1 cellular context compared by ENCODE assay signal in the genomic region with DNA sequence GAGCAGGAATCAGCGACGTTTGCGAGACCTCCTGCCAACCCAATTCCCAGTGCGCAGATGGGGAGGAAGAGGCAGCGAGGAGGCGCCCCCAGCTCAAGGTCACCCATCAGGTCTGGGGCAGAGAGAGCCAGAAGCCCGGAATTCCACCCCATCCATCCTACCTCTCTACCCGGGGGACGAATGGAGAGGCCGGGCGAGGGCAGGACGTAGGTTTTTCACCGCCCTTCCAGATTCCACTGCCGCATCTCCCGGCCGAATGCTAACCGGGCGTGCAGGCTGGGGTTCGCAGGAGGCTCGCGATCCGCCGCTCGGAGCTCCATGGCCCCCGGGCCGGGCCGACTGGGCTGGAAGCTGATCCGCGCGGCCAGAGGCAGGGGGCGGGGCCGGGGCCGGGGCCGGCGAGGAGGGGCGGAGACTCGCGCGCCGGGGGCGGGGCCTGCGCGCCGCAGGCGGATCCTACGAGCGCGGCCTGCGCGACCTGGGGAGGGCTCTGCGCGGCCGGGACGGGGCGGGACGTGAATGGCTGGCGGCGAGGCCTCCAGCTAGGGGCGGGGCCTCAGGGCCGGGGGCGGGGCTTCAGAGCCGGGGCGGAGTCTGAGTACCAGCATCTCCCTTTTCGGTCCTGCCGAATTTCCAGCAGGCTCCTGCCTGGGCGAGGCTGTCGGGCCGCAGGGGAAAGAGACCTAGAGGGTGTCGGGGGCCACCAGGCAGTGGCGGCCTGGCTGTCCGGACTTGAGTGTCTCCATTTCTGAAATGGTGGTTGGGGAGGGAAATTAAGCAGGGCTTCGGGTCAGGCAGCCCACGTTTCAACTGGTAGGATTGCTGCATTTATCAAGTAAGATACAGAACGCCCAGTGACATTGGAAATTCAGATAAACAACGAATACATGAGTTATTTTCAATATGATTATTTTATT.
A peak's percentile ranks its signal among the peaks of the same experiment; 100 is the strongest.
TF ChIP-seq lines count a peak whose summit lies in the region.

Gene ST6GALNAC4, minus strand, starts transcription at position 377 of the 917 bp plus-strand sequence. CDS start 622 bp downstream, outside the sequence.

TF ChIP-seq in SK-N-SH, 30 proteins besides CTCF, POLR2A, EP300 and RAD21:
- TF ChIP-seq TAF1 (IDR thresholded peaks at IDR 0.05; ENCODE audit: borderline replicate concordance, low read depth, low read length) (peak; percentile 38; the same call in 1 of the 2 replicates), NRF1 (IDR thresholded peaks at IDR 0.05; ENCODE audit: low read depth, low read length) (peak; percentile 59), GABPA (IDR thresholded peaks at IDR 0.05; ENCODE audit: low read depth) (no peak), YY1 (IDR thresholded peaks at IDR 0.05; ENCODE audit: low read depth) (0 out of 2 replicates have a peak, but pooled peaks have one; percentile 14), RXRA (IDR thresholded peaks at IDR 0.05; ENCODE audit: borderline replicate concordance, low read depth) (no peak)
